Comparison of ENCODE assay signal across 15 cellular contexts in genomic region chr9:86035827-86036440, GRCh38.
DNase-seq lines count a peak whose midpoint lies in the region; ATAC-seq and TF ChIP-seq lines count a peak whose summit lies in the region.
"Had no signal": no experiment of that assay in that cellular context is flagged by ENCODE, and none has a peak within 500 bp of the region (broad histone marks: within the 10 kb centered on the region; RNA-seq: fewer than 3 reads in every experiment).

No MANE protein-coding gene starts in this region.

- DNase-seq in NCI-H2171 treated with DMSO at 0.1 percent for 48 hours (lab: John Stamatoyannopoulos, UW) (peak; percentile 31), NCI-H2171 (lab: John Stamatoyannopoulos, UW) (no peak), mesothelial cell of epicardium (ENCODE audit: low spot score in 2 of 2, unreplicated experiment in 2 of 2) (no peak), DMS153 treated with DMSO at 0.1 percent for 48 hours (lab: John Stamatoyannopoulos, UW; ENCODE audit: unreplicated experiment) (no peak), NOMO-1 treated with DMSO at 0.1 percent for 48 hours (lab: John Stamatoyannopoulos, UW; ENCODE audit: unreplicated experiment) (no peak)
- DNase-seq: KBM-7, NCI-H1048, NCI-H1694 treated with DMSO at 0.1 percent for 48 hours, NCI-H526, T-helper 2 cell had no signal

- H3K4me3 Mint-ChIP-seq in mesothelial cell of epicardium, result no peak overlapping the region

- ATAC-seq in GM21529 (IDR thresholded peaks at IDR 0.05; ENCODE audit: unreplicated experiment) (no peak), HG03378 (IDR thresholded peaks at IDR 0.05; ENCODE audit: unreplicated experiment) (no peak)
- ATAC-seq: Right ventricle myocardium inferior had no signal

- peaks cover 70% of the 10 kb centered on the region for H3K36me3 Mint-ChIP-seq in mesothelial cell of epicardium

- peak overlapping the region; percentile 93 for H3K27ac ChIP-seq in VCaP
- H3K27ac ChIP-seq: HL-60 had no signal

- peaks cover 3% of the 10 kb centered on the region for H3K9me3 Mint-ChIP-seq in mesothelial cell of epicardium

- peak overlapping the region; percentile 71 for H3K27ac Mint-ChIP-seq in mesothelial cell of epicardium

- no peak for TF ChIP-seq CTCF in VCaP (conservative IDR thresholded peaks at IDR 0.05)
- no peak for TF ChIP-seq CTCF in mesothelial cell of epicardium (IDR thresholded peaks at IDR 0.05; ENCODE audit: unreplicated experiment)

- H3K27me3 Mint-ChIP-seq in mesothelial cell of epicardium (ENCODE audit: low read depth), result no peaks in the 10 kb centered on the region

- peaks cover 3% of the 10 kb centered on the region for H3K4me1 Mint-ChIP-seq in mesothelial cell of epicardium
